Comparison of ENCODE assay signal across 1 cellular context in genomic region chr20:38747495-38748096, GRCh38.
A peak's percentile ranks its signal among the peaks of the same experiment; 100 is the strongest.
TF ChIP-seq lines count a peak whose summit lies in the region.

No MANE protein-coding gene starts in this region.

TF ChIP-seq in HepG2, 621 proteins besides CTCF, POLR2A, EP300 and RAD21 (continued from another document and continues in another):
- TF ChIP-seq FUBP1 (CRISPR knock-in tag; IDR thresholded peaks at IDR 0.05; ENCODE audit: borderline replicate concordance) (no peak), HOXA9 (CRISPR knock-in tag; IDR thresholded peaks at IDR 0.05; ENCODE audit: borderline replicate concordance) (0 out of 2 replicates have a peak, but pooled peaks have one; percentile 65), CREM (IDR thresholded peaks at IDR 0.05) (no peak), CREM (CRISPR knock-in tag; IDR thresholded peaks at IDR 0.05) (no peak), DR1 (CRISPR knock-in tag; IDR thresholded peaks at IDR 0.05) (no peak), KAT2B (IDR thresholded peaks at IDR 0.05; ENCODE audit: borderline replicate concordance, low read depth, low read length) (no peak), ZNF367 (CRISPR knock-in tag; IDR thresholded peaks at IDR 0.05; ENCODE audit: borderline replicate concordance) (no peak), RBAK (CRISPR knock-in tag; IDR thresholded peaks at IDR 0.05) (no peak), SNAPC4 (CRISPR knock-in tag; IDR thresholded peaks at IDR 0.05) (0 out of 2 replicates have a peak, but pooled peaks have one; percentile 23), ATF1 (CRISPR knock-in tag; IDR thresholded peaks at IDR 0.05) (no peak), XRCC5 (optimal IDR thresholded peaks at IDR 0.05; ENCODE audit: low read length) (peak; percentile 10), ZFP36L1 (CRISPR knock-in tag; IDR thresholded peaks at IDR 0.05) (peak; percentile 76; the same call in 1 of the 2 replicates), TAF1 (CRISPR knock-in tag; IDR thresholded peaks at IDR 0.05) (no peak), ZNF530 (CRISPR knock-in tag; IDR thresholded peaks at IDR 0.05; ENCODE audit: low read depth) (no peak), ZNF598 (CRISPR knock-in tag; IDR thresholded peaks at IDR 0.05; ENCODE audit: borderline replicate concordance) (no peak), HOXA5 (CRISPR knock-in tag; IDR thresholded peaks at IDR 0.05) (no peak), ZNF572 (CRISPR knock-in tag; IDR thresholded peaks at IDR 0.05) (0 out of 2 replicates have a peak, but pooled peaks have one; percentile 75), TAF15 (IDR thresholded peaks at IDR 0.05; ENCODE audit: low read depth, low read length, poor library complexity, severe bottlenecking) (no peak), ZNF10 (CRISPR knock-in tag; IDR thresholded peaks at IDR 0.05; ENCODE audit: borderline replicate concordance, low read depth) (no peak), ZNF773 (CRISPR knock-in tag; IDR thresholded peaks at IDR 0.05; ENCODE audit: borderline replicate concordance) (no peak), FOXO4 (CRISPR knock-in tag; conservative IDR thresholded peaks at IDR 0.05) (no peak), ELK4 (CRISPR knock-in tag; IDR thresholded peaks at IDR 0.05; ENCODE audit: borderline replicate concordance) (no peak), PHF5A (CRISPR knock-in tag; IDR thresholded peaks at IDR 0.05; ENCODE audit: low read depth, unreplicated experiment) (no peak), MEIS1 (CRISPR knock-in tag; IDR thresholded peaks at IDR 0.05; ENCODE audit: borderline replicate concordance) (no peak), SETDB1 (CRISPR knock-in tag; IDR thresholded peaks at IDR 0.05; ENCODE audit: borderline replicate concordance) (no peak), NFATC3 (CRISPR knock-in tag; IDR thresholded peaks at IDR 0.05) (0 out of 2 replicates have a peak, but pooled peaks have one; percentile 32)
- TF ChIP-seq, protein P1, sequence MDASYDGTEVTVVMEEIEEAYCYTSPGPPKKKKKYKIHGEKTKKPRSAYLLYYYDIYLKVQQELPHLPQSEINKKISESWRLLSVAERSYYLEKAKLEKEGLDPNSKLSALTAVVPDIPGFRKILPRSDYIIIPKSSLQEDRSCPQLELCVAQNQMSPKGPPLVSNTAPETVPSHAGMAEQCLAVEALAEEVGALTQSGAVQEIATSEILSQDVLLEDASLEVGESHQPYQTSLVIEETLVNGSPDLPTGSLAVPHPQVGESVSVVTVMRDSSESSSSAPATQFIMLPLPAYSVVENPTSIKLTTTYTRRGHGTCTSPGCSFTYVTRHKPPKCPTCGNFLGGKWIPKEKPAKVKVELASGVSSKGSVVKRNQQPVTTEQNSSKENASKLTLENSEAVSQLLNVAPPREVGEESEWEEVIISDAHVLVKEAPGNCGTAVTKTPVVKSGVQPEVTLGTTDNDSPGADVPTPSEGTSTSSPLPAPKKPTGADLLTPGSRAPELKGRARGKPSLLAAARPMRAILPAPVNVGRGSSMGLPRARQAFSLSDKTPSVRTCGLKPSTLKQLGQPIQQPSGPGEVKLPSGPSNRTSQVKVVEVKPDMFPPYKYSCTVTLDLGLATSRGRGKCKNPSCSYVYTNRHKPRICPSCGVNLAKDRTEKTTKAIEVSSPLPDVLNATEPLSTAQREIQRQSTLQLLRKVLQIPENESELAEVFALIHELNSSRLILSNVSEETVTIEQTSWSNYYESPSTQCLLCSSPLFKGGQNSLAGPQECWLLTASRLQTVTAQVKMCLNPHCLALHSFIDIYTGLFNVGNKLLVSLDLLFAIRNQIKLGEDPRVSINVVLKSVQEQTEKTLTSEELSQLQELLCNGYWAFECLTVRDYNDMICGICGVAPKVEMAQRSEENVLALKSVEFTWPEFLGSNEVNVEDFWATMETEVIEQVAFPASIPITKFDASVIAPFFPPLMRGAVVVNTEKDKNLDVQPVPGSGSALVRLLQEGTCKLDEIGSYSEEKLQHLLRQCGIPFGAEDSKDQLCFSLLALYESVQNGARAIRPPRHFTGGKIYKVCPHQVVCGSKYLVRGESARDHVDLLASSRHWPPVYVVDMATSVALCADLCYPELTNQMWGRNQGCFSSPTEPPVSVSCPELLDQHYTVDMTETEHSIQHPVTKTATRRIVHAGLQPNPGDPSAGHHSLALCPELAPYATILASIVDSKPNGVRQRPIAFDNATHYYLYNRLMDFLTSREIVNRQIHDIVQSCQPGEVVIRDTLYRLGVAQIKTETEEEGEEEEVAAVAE (CRISPR knock-in tag; IDR thresholded peaks at IDR 0.05; ENCODE audit: borderline replicate concordance) = no peak
- TF ChIP-seq, protein P2, sequence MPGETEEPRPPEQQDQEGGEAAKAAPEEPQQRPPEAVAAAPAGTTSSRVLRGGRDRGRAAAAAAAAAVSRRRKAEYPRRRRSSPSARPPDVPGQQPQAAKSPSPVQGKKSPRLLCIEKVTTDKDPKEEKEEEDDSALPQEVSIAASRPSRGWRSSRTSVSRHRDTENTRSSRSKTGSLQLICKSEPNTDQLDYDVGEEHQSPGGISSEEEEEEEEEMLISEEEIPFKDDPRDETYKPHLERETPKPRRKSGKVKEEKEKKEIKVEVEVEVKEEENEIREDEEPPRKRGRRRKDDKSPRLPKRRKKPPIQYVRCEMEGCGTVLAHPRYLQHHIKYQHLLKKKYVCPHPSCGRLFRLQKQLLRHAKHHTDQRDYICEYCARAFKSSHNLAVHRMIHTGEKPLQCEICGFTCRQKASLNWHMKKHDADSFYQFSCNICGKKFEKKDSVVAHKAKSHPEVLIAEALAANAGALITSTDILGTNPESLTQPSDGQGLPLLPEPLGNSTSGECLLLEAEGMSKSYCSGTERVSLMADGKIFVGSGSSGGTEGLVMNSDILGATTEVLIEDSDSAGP (CRISPR knock-in tag; IDR thresholded peaks at IDR 0.05; ENCODE audit: borderline replicate concordance) = no peak
- TF ChIP-seq, protein P3, sequence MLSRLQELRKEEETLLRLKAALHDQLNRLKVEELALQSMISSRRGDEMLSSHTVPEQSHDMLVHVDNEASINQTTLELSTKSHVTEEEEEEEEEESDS (CRISPR knock-in tag; IDR thresholded peaks at IDR 0.05; ENCODE audit: borderline replicate concordance) = no peak
- TF ChIP-seq, protein P4, sequence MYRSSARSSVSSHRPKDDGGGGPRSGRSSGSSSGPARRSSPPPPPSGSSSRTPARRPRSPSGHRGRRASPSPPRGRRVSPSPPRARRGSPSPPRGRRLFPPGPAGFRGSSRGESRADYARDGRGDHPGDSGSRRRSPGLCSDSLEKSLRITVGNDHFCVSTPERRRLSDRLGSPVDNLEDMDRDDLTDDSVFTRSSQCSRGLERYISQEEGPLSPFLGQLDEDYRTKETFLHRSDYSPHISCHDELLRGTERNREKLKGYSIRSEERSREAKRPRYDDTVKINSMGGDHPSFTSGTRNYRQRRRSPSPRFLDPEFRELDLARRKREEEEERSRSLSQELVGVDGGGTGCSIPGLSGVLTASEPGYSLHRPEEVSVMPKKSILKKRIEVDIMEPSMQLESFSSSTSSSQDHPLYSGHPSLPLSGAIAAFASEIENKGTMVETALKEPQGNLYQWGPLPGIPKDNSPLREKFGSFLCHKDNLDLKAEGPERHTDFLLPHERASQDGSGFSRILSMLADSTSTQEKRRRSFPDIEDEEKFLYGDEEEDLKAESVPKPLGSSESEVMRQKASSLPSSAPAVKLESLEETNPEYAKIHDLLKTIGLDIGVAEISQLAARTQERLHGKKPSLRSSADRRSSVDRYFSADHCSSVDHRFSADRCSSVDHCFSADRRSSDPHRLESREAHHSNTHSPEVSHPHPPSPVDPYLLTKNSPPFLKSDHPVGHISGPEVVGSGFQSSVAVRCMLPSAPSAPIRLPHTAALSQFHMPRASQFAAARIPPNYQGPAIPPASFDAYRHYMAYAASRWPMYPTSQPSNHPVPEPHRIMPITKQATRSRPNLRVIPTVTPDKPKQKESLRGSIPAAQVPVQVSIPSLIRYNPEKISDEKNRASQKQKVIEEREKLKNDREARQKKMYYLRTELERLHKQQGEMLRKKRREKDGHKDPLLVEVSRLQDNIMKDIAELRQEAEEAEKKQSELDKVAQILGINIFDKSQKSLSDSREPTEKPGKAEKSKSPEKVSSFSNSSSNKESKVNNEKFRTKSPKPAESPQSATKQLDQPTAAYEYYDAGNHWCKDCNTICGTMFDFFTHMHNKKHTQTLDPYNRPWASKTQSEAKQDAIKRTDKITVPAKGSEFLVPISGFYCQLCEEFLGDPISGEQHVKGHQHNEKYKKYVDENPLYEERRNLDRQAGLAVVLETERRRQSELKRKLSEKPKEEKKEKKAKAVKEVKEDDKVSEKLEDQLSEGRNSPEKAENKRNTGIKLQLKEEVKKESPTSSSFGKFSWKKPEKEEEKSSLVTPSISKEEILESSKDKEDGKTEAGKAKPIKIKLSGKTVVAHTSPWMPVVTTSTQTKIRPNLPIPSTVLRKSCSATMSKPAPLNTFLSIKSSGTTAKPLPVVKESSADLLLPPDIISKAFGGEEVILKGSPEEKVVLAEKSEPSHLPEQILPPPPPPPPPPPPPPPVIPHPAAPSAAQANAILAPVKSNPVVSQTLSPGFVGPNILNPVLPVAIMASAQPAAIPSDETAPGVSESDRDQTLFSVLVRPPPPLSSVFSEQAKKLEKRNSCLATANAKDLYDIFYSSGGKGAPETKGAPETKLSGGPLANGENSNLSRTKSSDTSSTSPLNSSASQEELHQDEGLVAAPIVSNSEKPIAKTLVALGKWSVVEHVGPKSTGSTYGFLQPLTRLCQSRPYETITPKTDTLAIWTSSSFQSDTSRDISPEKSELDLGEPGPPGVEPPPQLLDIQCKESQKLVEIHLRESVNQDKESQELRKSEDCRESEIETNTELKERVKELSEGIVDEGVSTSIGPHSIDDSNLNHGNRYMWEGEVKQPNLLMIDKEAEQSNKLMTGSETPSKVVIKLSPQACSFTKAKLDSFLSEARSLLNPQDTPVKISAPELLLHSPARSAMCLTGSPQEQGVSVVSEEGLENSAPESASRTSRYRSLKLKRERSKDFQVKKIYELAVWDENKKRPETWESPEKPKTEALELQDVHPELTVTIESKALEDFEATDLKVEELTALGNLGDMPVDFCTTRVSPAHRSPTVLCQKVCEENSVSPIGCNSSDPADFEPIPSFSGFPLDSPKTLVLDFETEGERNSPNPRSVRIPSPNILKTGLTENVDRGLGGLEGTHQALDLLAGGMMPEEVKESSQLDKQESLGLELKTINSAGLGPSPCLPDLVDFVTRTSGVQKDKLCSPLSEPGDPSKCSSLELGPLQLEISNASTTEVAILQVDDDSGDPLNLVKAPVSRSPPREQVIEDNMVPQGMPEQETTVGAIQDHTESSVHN (CRISPR knock-in tag; IDR thresholded peaks at IDR 0.05) = 0 out of 2 replicates have a peak, but pooled peaks have one; percentile 1
